ENCODE assay signal across 25 cellular contexts in the genomic region with DNA sequence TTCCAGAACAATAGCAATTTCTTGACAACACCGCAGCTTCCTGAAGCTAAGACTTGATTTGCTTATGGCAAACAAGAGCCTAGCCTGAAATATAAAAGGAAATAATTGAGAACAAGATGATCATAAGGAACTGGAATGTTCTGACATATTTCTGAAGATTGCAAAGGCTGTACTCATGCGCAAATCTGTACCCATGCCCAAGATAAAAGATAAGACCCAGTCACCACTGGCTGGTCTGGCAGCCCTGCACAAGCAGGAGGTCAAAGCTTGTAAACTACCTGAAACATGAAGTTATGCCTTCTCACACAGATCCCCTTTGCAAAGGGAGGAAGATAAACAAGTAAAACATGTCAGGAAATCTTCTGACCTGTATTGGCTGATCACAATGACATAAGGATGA.
"Had no signal": no experiment of that assay in that cellular context is flagged by ENCODE, and none has a peak within 500 bp of the region (broad histone marks: within the 10 kb centered on the region; RNA-seq: fewer than 3 reads in every experiment).

No MANE protein-coding gene starts in this region.

- H3K36me3 ChIP-seq: colonic mucosa, esophagus muscularis mucosa, lower lobe of right lung, prostate gland, sigmoid colon, thoracic aorta, transverse colon, upper lobe of right lung, uterus had no signal

- DNase-seq: colonic mucosa; effector CD8-positive, alpha-beta T cell; endodermal cell; hypothalamus; immature natural killer cell; islet precursor cell; kidney glomerular epithelial cell; left ventricle myocardium superior; lower lobe of right lung; naive thymus-derived CD8-positive, alpha-beta T cell; nephron progenitor cell; nucleus accumbens; right cardiac atrium; sigmoid colon; stimulated activated CD4-positive, alpha-beta T cell treated with anti-CD3 and anti-CD28 coated beads, Interleukin-2, amount 100 ng/mL, for 24 hours; stimulated activated CD4-positive, alpha-beta T cell treated with anti-CD3 and anti-CD28 coated beads, Interleukin-4, amount 100 ng/mL, for 4 hours; stimulated activated naive B cell treated with anti-CD40 and anti-IgM and Interleukin-4, amounts not matched to agents 10 μg/mL and 1 μg/mL and 100 μg/mL, for 72 hours; transverse colon; upper lobe of right lung; uterus had no signal

- H3K27ac Mint-ChIP-seq: dendritic cell treated with granulocyte-macrophage colony-stimulating factor and Interleukin-4, amounts not matched to agents 40 ng/mL and 50 ng/mL, for 4 days; endodermal cell; immature natural killer cell; naive thymus-derived CD8-positive, alpha-beta T cell; nephron progenitor cell; stimulated activated naive B cell treated with anti-CD40 and anti-IgM and Interleukin-4, amounts not matched to agents 10 μg/mL and 1 μg/mL and 100 μg/mL, for 72 hours; stimulated activated naive CD8-positive, alpha-beta T cell treated with anti-CD3 and anti-CD28 coated beads, Interleukin-15, Interleukin-2, amounts not matched to agents 100 ng/mL and 50 ng/mL, for 24 hours had no signal

- H3K36me3 Mint-ChIP-seq: immature natural killer cell; stimulated activated naive B cell treated with anti-CD40 and anti-IgM and Interleukin-4, amounts not matched to agents 10 μg/mL and 1 μg/mL and 100 μg/mL, for 72 hours had no signal

- H3K27ac ChIP-seq: colonic mucosa, esophagus muscularis mucosa, lower lobe of right lung, prostate gland, sigmoid colon, thoracic aorta, transverse colon, upper lobe of right lung, uterus had no signal

- H3K4me1 ChIP-seq: colonic mucosa, esophagus muscularis mucosa, lower lobe of right lung, prostate gland, sigmoid colon, transverse colon, upper lobe of right lung, uterus had no signal

- H3K4me3 Mint-ChIP-seq: dendritic cell treated with granulocyte-macrophage colony-stimulating factor and Interleukin-4, amounts not matched to agents 40 ng/mL and 50 ng/mL, for 4 days; endodermal cell; immature natural killer cell; naive thymus-derived CD8-positive, alpha-beta T cell; nephron progenitor cell; stimulated activated naive B cell treated with anti-CD40 and anti-IgM and Interleukin-4, amounts not matched to agents 10 μg/mL and 1 μg/mL and 100 μg/mL, for 72 hours; stimulated activated naive CD8-positive, alpha-beta T cell treated with anti-CD3 and anti-CD28 coated beads, Interleukin-15, Interleukin-2, amounts not matched to agents 100 ng/mL and 50 ng/mL, for 24 hours had no signal

- H3K27me3 Mint-ChIP-seq: dendritic cell treated with granulocyte-macrophage colony-stimulating factor and Interleukin-4, amounts not matched to agents 40 ng/mL and 50 ng/mL, for 4 days; stimulated activated naive B cell treated with anti-CD40 and anti-IgM and Interleukin-4, amounts not matched to agents 10 μg/mL and 1 μg/mL and 100 μg/mL, for 72 hours had no signal

- H3K4me3 ChIP-seq: colonic mucosa, esophagus muscularis mucosa, lower lobe of right lung, prostate gland, sigmoid colon, thoracic aorta, transverse colon, upper lobe of right lung, uterus had no signal

- ATAC-seq: left ventricle myocardium superior; lower lobe of right lung; naive thymus-derived CD8-positive, alpha-beta T cell; right cardiac atrium; stimulated activated naive B cell treated with anti-CD40 and anti-IgM and Interleukin-4, amounts not matched to agents 10 μg/mL and 1 μg/mL and 100 μg/mL, for 72 hours; upper lobe of right lung had no signal

- H3K27me3 ChIP-seq: colonic mucosa, esophagus muscularis mucosa, sigmoid colon, transverse colon, upper lobe of right lung, uterus had no signal

- H3K4me1 Mint-ChIP-seq: endodermal cell; immature natural killer cell; naive thymus-derived CD8-positive, alpha-beta T cell; nephron progenitor cell; stimulated activated naive B cell treated with anti-CD40 and anti-IgM and Interleukin-4, amounts not matched to agents 10 μg/mL and 1 μg/mL and 100 μg/mL, for 72 hours had no signal
